In genomic region chr3:125512135-125512920, GRCh38 we compare ENCODE assay signal across 10 cellular contexts. TPM values are rescaled to one million over a fixed set of nuclear protein-coding genes. Genes with fewer than 3 reads are reported as not detected.
DNase-seq lines count a peak whose midpoint lies in the region; ATAC-seq and TF ChIP-seq lines count a peak whose summit lies in the region.
"Had no signal": no experiment of that assay in that cellular context is flagged by ENCODE, and none has a peak within 500 bp of the region (broad histone marks: within the 10 kb centered on the region; RNA-seq: fewer than 3 reads in every experiment).

No MANE protein-coding gene starts in this region.

- TF ChIP-seq CTCF in activated B cell treated with CpG ODN at 0.5 μM for 24 hours (IDR thresholded peaks at IDR 0.05) (no peak), OCI-LY7 (conservative IDR thresholded peaks at IDR 0.05; ENCODE audit: low read length) (no peak)

- DNase-seq in DMS 273 treated with DMSO at 0.1 percent for 48 hours (lab: John Stamatoyannopoulos, UW) (peak; percentile 71), activated B cell treated with CpG ODN at 0.5 μM for 24 hours (no peak), iris pigment epithelial cell (ENCODE audit: low read depth) (peak; percentile 73), hippocampal formation (lab: John Stamatoyannopoulos, UW) (no peak), cardiac septum (ENCODE audit: low spot score) (no peak), OCI-LY7 (ENCODE audit: low spot score) (no peak)
- DNase-seq: effector memory CD4-positive, alpha-beta T cell; NCI-H774 had no signal

- peak; percentile 40 for ATAC-seq in HG02973 (IDR thresholded peaks at IDR 0.05; ENCODE audit: unreplicated experiment)
- ATAC-seq in activated B cell treated with CpG ODN at 0.5 μM for 24 hours (ENCODE audit: low read depth) = no peak
- ATAC-seq in HG02571 (IDR thresholded peaks at IDR 0.05; ENCODE audit: unreplicated experiment) = no peak

- H3K4me1 Mint-ChIP-seq in activated B cell treated with CpG ODN at 0.5 μM for 24 hours = peaks cover 35% of the 10 kb centered on the region

- H3K4me2 ChIP-seq in OCI-LY7 (ENCODE audit: low read length) = no peak overlapping the region

- CTCF ChIA-PET in activated B cell treated with CpG ODN at 0.5 μM for 24 hours (lab: Charles Lee) (no interaction called here), OCI-LY7 (lab: Charles Lee; ENCODE audit: unreplicated experiment) (no interaction called here)

- peaks cover 15% of the 10 kb centered on the region for H3K4me1 ChIP-seq in OCI-LY7 (ENCODE audit: insufficient read depth, low read length, poor library complexity, severe bottlenecking)

- intact Hi-C loops in activated B cell treated with CpG ODN at 0.5 μM for 24 hours (cut with micrococcal nuclease) (no loop called here), cardiac septum (cut with DNase I) (no loop called here), OCI-LY7 (cut with micrococcal nuclease; ENCODE audit: unreplicated experiment) (no loop called here)

- H3K4me3 Mint-ChIP-seq in activated B cell treated with CpG ODN at 0.5 μM for 24 hours = no peak overlapping the region

- peaks cover 58% of the 10 kb centered on the region for H3K36me3 Mint-ChIP-seq in activated B cell treated with CpG ODN at 0.5 μM for 24 hours (ENCODE audit: low read depth)

- peaks cover 22% of the 10 kb centered on the region; the same call in 1 of the 2 replicates for H3K79me2 ChIP-seq in OCI-LY7 (ENCODE audit: insufficient read depth, low read depth, low read length)

- no peak overlapping the region for H2AFZ ChIP-seq in OCI-LY7 (ENCODE audit: low read length)

- H3K27me3 Mint-ChIP-seq in activated B cell treated with CpG ODN at 0.5 μM for 24 hours = no peaks in the 10 kb centered on the region

- peaks cover 17% of the 10 kb centered on the region; the same call in 1 of the 2 replicates for H3K9me3 ChIP-seq in OCI-LY7 (ENCODE audit: low read length)

- no TSS peak for BruUV-seq in OCI-LY7 (replicated peaks; lab: Mats Ljungman, UMichigan)

- H4K20me1 ChIP-seq in OCI-LY7 (ENCODE audit: insufficient read depth, low read length) = no peaks in the 10 kb centered on the region

- H3K27ac ChIP-seq in OCI-LY7 (ENCODE audit: low read depth, low read length, poor library complexity, severe bottlenecking) = no peak overlapping the region

- peak overlapping the region; percentile 15 for H3K27ac Mint-ChIP-seq in activated B cell treated with CpG ODN at 0.5 μM for 24 hours

- H3K36me3 ChIP-seq in OCI-LY7 (ENCODE audit: insufficient read depth, low read length) = peaks cover 65% of the 10 kb centered on the region

- H3K9me3 Mint-ChIP-seq in activated B cell treated with CpG ODN at 0.5 μM for 24 hours = peaks cover 7% of the 10 kb centered on the region

- H3K9me2 ChIP-seq in OCI-LY7 (ENCODE audit: insufficient read depth, low read length) = no peaks in the 10 kb centered on the region

- POLR2A ChIA-PET in activated B cell treated with CpG ODN at 0.5 μM for 24 hours (lab: Charles Lee) = no interaction called here
- POLR2A ChIA-PET in OCI-LY7 (lab: Charles Lee) = interaction anchor here (0.6 to 1.0 kb wide), 2 partner anchors 8 to 11 kb away, joined by 3 read pairs; partner anchors contain the start of gene SNX4

- H3K4me3 ChIP-seq in OCI-LY7 (ENCODE audit: low read depth, low read length, poor library complexity, severe bottlenecking) = no peak overlapping the region

RNA-seq across cellular contexts. Expression of gene SNX4, which starts 7.7 kb away (rescaled TPM):
- 28.2 and 30.2 TPM in 2 replicates for total RNA-seq in activated B cell treated with CpG ODN at 0.5 μM for 24 hours
- 20.6 TPM for total RNA-seq in cardiac septum
- total RNA-seq in OCI-LY7 (2014; rRNA removed; shearing (Covaris generic)) = 28.2 and 43.2 TPM in 2 replicates
- 33.5 and 38.9 TPM in 2 replicates for total RNA-seq in OCI-LY7 (2022)

Comparison
In these comparisons a context has a peak if more than half of its experiments do, and no peak if none do; other contexts are left out.
1. DNase-seq: peak in DMS 273 treated with DMSO at 0.1 percent for 48 hours (single experiment) and iris pigment epithelial cell (single experiment); none in activated B cell treated with CpG ODN at 0.5 μM for 24 hours (single experiment), hippocampal formation (0 of 2), cardiac septum (single experiment) and OCI-LY7 (single experiment).